Comparison of ENCODE assay signal across 1 cellular context in genomic region chr1:234848972-234849641, GRCh38.
TF ChIP-seq lines count a peak whose summit lies in the region.

No MANE protein-coding gene starts in this region.

TF ChIP-seq in K562, 482 proteins besides CTCF, POLR2A, EP300 and RAD21 (continued from another document and continues in another):
- TF ChIP-seq ZNF592 (IDR thresholded peaks at IDR 0.05) (0 out of 2 replicates have a peak, but pooled peaks have one; percentile 61), ZNF644 (tag; IDR thresholded peaks at IDR 0.05; ENCODE audit: low read depth) (no peak), TFAP4 (CRISPR knock-in tag; IDR thresholded peaks at IDR 0.05; ENCODE audit: borderline replicate concordance) (no peak), CBFA2T2 (conservative IDR thresholded peaks at IDR 0.05) (no peak), MAFG (tag; conservative IDR thresholded peaks at IDR 0.05) (peak; percentile 63), AFF1 (IDR thresholded peaks at IDR 0.05; ENCODE audit: low read depth in 1 of 2, partially characterized antibody in 2 of 2) (peak in 1 of 2 experiments; percentile 28), ZNF253 (CRISPR knock-in tag; conservative IDR thresholded peaks at IDR 0.05) (no peak), MYC (IDR thresholded peaks at IDR 0.05; ENCODE audit: low read depth, low read length) (no peak), MYC (CRISPR knock-in tag; IDR thresholded peaks at IDR 0.05; ENCODE audit: borderline replicate concordance, low read depth) (no peak), STAT5B (CRISPR knock-in tag; IDR thresholded peaks at IDR 0.05) (no peak), BACH1 (tag; IDR thresholded peaks at IDR 0.05) (peak; percentile 76), ZNF3 (CRISPR knock-in tag; IDR thresholded peaks at IDR 0.05) (no peak), RFX5 (IDR thresholded peaks at IDR 0.05; ENCODE audit: low read depth, low read length) (no peak), POU5F1 (IDR thresholded peaks at IDR 0.05; ENCODE audit: borderline replicate concordance, low read depth, low read length, partially characterized antibody) (no peak), PCBP2 (IDR thresholded peaks at IDR 0.05; ENCODE audit: low read depth, low read length, poor library complexity, severe bottlenecking) (no peak), ZNF639 (CRISPR knock-in tag; conservative IDR thresholded peaks at IDR 0.05 in 1 of 2, IDR thresholded peaks at IDR 0.05 in 1 of 2) (peak in 1 of 2 experiments; percentile 79; a peak in 2 of 4 replicates), NFIC (IDR thresholded peaks at IDR 0.05) (no peak), PKNOX1 (IDR thresholded peaks at IDR 0.05) (no peak; the same call in 1 of the 2 replicates), E2F6 (IDR thresholded peaks at IDR 0.05; ENCODE audit: borderline replicate concordance in 1 of 2, extremely low read depth in 1 of 2, insufficient read depth in 1 of 2, insufficient read length in 1 of 2, low read depth in 1 of 2, low read length in 1 of 2, poor library complexity in 1 of 2, severe bottlenecking in 1 of 2) (no peak), RFX1 (IDR thresholded peaks at IDR 0.05) (no peak), BHLHE40 (IDR thresholded peaks at IDR 0.05; ENCODE audit: low read length) (no peak), E2F4 (CRISPR knock-in tag; IDR thresholded peaks at IDR 0.05; ENCODE audit: low read depth) (no peak), FOXK2 (conservative IDR thresholded peaks at IDR 0.05 in 1 of 2, IDR thresholded peaks at IDR 0.05 in 1 of 2; ENCODE audit: low read depth in 2 of 2) (0 out of 4 replicates have a peak, but pooled peaks of 1 of the 2 experiments have one; percentile 36), ZNF384 (IDR thresholded peaks at IDR 0.05; ENCODE audit: low read depth, low read length) (peak; percentile 66), JUNB (CRISPR knock-in tag; conservative IDR thresholded peaks at IDR 0.05) (no peak), RBM15 (IDR thresholded peaks at IDR 0.05; ENCODE audit: insufficient read depth, low read length) (no peak), ZNF395 (CRISPR knock-in tag; IDR thresholded peaks at IDR 0.05) (no peak), FOXA1 (IDR thresholded peaks at IDR 0.05; ENCODE audit: borderline replicate concordance) (no peak), ZNF707 (CRISPR knock-in tag; conservative IDR thresholded peaks at IDR 0.05) (no peak), HMGN3 (IDR thresholded peaks at IDR 0.05; ENCODE audit: borderline replicate concordance, extremely low read depth, insufficient read length, low read depth, low read length) (no peak), ZNF584 (CRISPR knock-in tag; IDR thresholded peaks at IDR 0.05; ENCODE audit: low read depth) (no peak), ZNF140 (CRISPR knock-in tag; IDR thresholded peaks at IDR 0.05) (no peak), TAF7 (tag; IDR thresholded peaks at IDR 0.05) (no peak), ZNF75A (CRISPR knock-in tag; IDR thresholded peaks at IDR 0.05) (no peak), RREB1 (CRISPR knock-in tag; IDR thresholded peaks at IDR 0.05) (no peak), JUND (IDR thresholded peaks at IDR 0.05; ENCODE audit: borderline replicate concordance, low read depth, low read length) (0 out of 2 replicates have a peak, but pooled peaks have one; percentile 29), JUND (tag; IDR thresholded peaks at IDR 0.05; ENCODE audit: borderline replicate concordance, low read depth, low read length) (peak; percentile 50; the same call in 2 of the 3 replicates), CBX1 (IDR thresholded peaks at IDR 0.05; ENCODE audit: low read depth) (no peak), ZNF780A (CRISPR knock-in tag; IDR thresholded peaks at IDR 0.05) (no peak)
